8 cellular contexts compared by ENCODE assay signal in the genomic region with DNA sequence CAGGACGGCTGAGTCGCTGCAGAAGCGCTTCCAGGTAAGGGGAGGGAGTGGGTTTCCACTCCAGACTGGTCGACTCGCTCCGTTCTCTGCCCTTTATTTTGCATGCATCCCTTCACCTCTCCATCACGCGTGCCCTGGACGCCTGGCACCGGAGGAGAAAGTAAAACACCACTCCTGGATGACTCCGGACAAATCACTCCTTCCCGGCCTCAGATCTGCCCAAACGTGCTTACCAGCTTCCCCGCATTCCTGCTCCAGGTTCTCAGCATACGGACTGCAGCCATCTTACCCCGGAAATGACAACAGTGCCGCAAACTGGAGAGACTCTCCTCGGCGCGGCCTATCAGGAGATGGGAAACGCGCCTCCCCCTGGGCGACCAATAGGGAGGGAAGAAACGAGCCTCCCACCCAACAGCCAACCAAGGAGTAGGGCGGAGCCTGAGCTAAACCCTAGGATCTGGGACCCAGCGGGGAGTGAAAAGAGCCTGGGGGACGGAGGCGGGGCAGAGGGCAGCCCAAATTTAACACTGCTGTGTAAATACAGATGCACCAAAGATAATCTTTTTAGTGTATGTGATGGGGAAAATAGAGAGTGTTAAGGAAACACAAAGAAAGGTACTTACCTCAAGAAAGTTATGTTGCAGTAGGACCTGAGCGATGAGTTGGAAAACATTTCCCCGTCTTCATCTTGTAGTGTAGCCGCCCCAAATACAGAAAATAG. TPM values are rescaled to one million over a fixed set of nuclear protein-coding genes. Genes with fewer than 3 reads are reported as not detected.
DNase-seq lines count a peak whose midpoint lies in the region; ATAC-seq and TF ChIP-seq lines count a peak whose summit lies in the region.

A gene (minus strand): TSS at position 298 of the 721 bp plus-strand sequence. CDS start 14 bp downstream, at position 284.

- H3F3A ChIP-seq in SU-DHL-6 (ENCODE audit: insufficient read depth): no peaks in the 10 kb centered on the region

- 0 to 4% methylated on average over 2 to 31 of the region's 31 CpGs for WGBS in transverse colon (ENCODE audit: low coverage in 1 of 2), 2 donors

- peaks cover 6% of the 10 kb centered on the region for H3K36me3 Mint-ChIP-seq in activated naive CD8-positive, alpha-beta T cell treated with anti-CD3 and anti-CD28 coated beads, Interleukin-2, amount 10 ng/mL, durations not matched to agents 7 days and 5 days

- no peaks in the 10 kb centered on the region for H3K9me2 ChIP-seq in SU-DHL-6 (replicated peaks; ENCODE audit: insufficient read depth, low read length)

- H3K9ac ChIP-seq in SU-DHL-6 (ENCODE audit: low read length) (peak within 1 kb of the TSS; percentile 76), parathyroid adenoma (no peak within 1 kb of the TSS)

- H3K27me3 ChIP-seq in SU-DHL-6 (ENCODE audit: low read length): no peaks in the 10 kb centered on the region
- H3K27me3 ChIP-seq in cardiac muscle cell: no peaks in the 10 kb centered on the region
- no peaks in the 10 kb centered on the region for H3K27me3 ChIP-seq in parathyroid adenoma (ENCODE audit: control insufficient read depth, insufficient read depth, low read length)
- H3K27me3 ChIP-seq in transverse colon: no peaks in the 10 kb centered on the region

- H3K27ac ChIP-seq in SU-DHL-6 (ENCODE audit: low read depth, low read length) (no peak within 1 kb of the TSS; the same call in 1 of the 2 replicates), cardiac muscle cell (peak within 1 kb of the TSS; percentile 93), parathyroid adenoma (peak within 1 kb of the TSS; percentile 43), transverse colon (peak within 1 kb of the TSS; percentile 78 to 92 (median 86))

- H3K4me3 ChIP-seq in GM12865 (ENCODE audit: low read depth, low read length): peak within 1 kb of the TSS; percentile 65
- peak within 1 kb of the TSS; percentile 75 for H3K4me3 ChIP-seq in SU-DHL-6 (ENCODE audit: insufficient read depth, low read length, poor library complexity, severe bottlenecking)
- peak within 1 kb of the TSS; percentile 58 for H3K4me3 ChIP-seq in cardiac muscle cell
- peak within 1 kb of the TSS; percentile 92 for H3K4me3 ChIP-seq in parathyroid adenoma (ENCODE audit: low read depth, low read length)
- H3K4me3 ChIP-seq in transverse colon: peak within 1 kb of the TSS; percentile 43 to 88 (median 69)

- no peaks in the 10 kb centered on the region for H4K20me1 ChIP-seq in SU-DHL-6 (ENCODE audit: low read depth, low read length)

- H3K4me2 ChIP-seq in SU-DHL-6 (ENCODE audit: low read depth, low read length, poor library complexity, severe bottlenecking) (peak within 1 kb of the TSS; percentile 66), parathyroid adenoma (ENCODE audit: low read length) (peak within 1 kb of the TSS; percentile 80)

- in situ Hi-C loops in transverse colon (cut with MboI; ENCODE audit: low pct_ligation_motif_present in 1 of 4, low pct_unique_long_range_greater_than_20kb in 1 of 4, low sequenced_read_pairs in 3 of 4): no loop called here

- intact Hi-C loops in transverse colon (cut with DNase I; ENCODE audit: low total_unique reads): no loop called here

- H3K9me3 ChIP-seq in SU-DHL-6 (ENCODE audit: insufficient read depth, low read length): no peaks in the 10 kb centered on the region
- H3K9me3 ChIP-seq in cardiac muscle cell (ENCODE audit: low read depth): no peaks in the 10 kb centered on the region
- no peaks in the 10 kb centered on the region for H3K9me3 ChIP-seq in parathyroid adenoma (ENCODE audit: control insufficient read depth, low read length)
- H3K9me3 ChIP-seq in transverse colon: no peaks in the 10 kb centered on the region

- H2AFZ ChIP-seq in SU-DHL-6 (ENCODE audit: low read depth, low read length, severe bottlenecking) (peak within 1 kb of the TSS; percentile 92), parathyroid adenoma (peak within 1 kb of the TSS; percentile 65)

- peaks cover 7% of the 10 kb centered on the region for H3K4me1 ChIP-seq in cardiac muscle cell (ENCODE audit: low read depth)
- peaks cover 5% of the 10 kb centered on the region for H3K4me1 ChIP-seq in parathyroid adenoma
- peaks cover 0 to 22% (median 10%) of the 10 kb centered on the region in 4 donors for H3K4me1 ChIP-seq in transverse colon

- TF ChIP-seq EP300 in transverse colon (IDR thresholded peaks at IDR 0.05; ENCODE audit: low read depth): no peak

- peaks cover 7% of the 10 kb centered on the region for H3K27me3 Mint-ChIP-seq in activated naive CD8-positive, alpha-beta T cell treated with anti-CD3 and anti-CD28 coated beads, Interleukin-2, amount 10 ng/mL, durations not matched to agents 7 days and 5 days

- TF ChIP-seq CTCF in GM12865 (IDR thresholded peaks at IDR 0.05; ENCODE audit: insufficient read depth, low read depth, low read length, missing control alignments) (no peak), SU-DHL-6 (IDR thresholded peaks at IDR 0.05; ENCODE audit: insufficient read depth, low read length, poor library complexity, severe bottlenecking) (no peak), cardiac muscle cell (IDR thresholded peaks at IDR 0.05; ENCODE audit: low read depth, low read length) (no peak), parathyroid adenoma (IDR thresholded peaks at IDR 0.05) (no peak), transverse colon (IDR thresholded peaks at IDR 0.05) (no peak)

- no peaks in the 10 kb centered on the region; the same call in 1 of the 2 replicates for H3K79me2 ChIP-seq in SU-DHL-6 (ENCODE audit: insufficient read depth, low read length)
- H3K79me2 ChIP-seq in parathyroid adenoma: peaks cover 5% of the 10 kb centered on the region

- H3K36me3 ChIP-seq in SU-DHL-6 (ENCODE audit: low read length): no peaks in the 10 kb centered on the region
- no peaks in the 10 kb centered on the region for H3K36me3 ChIP-seq in cardiac muscle cell
- no peaks in the 10 kb centered on the region for H3K36me3 ChIP-seq in parathyroid adenoma (ENCODE audit: control insufficient read depth, insufficient read depth, low read length)
- no peaks in the 10 kb centered on the region for H3K36me3 ChIP-seq in transverse colon

- peak; percentile 84 for TF ChIP-seq POLR2A in transverse colon (IDR thresholded peaks at IDR 0.05)

- peak; percentile 100 for ATAC-seq in HG02759 (IDR thresholded peaks at IDR 0.05; ENCODE audit: unreplicated experiment)
- ATAC-seq in activated naive CD8-positive, alpha-beta T cell treated with anti-CD3 and anti-CD28 coated beads, Interleukin-2, amount 10 ng/mL, durations not matched to agents 7 days and 5 days (ENCODE audit: low read depth): peak; percentile 100

- H3K27ac Mint-ChIP-seq in activated naive CD8-positive, alpha-beta T cell treated with anti-CD3 and anti-CD28 coated beads, Interleukin-2, amount 10 ng/mL, durations not matched to agents 7 days and 5 days: no peak within 1 kb of the TSS

- peaks cover 13% of the 10 kb centered on the region for H3K4me1 Mint-ChIP-seq in activated naive CD8-positive, alpha-beta T cell treated with anti-CD3 and anti-CD28 coated beads, Interleukin-2, amount 10 ng/mL, durations not matched to agents 7 days and 5 days

- peak; percentile 94 for DNase-seq in GM12865 (ENCODE audit: low read depth)
- DNase-seq in NCI-H1417 (lab: John Stamatoyannopoulos, UW): peak; percentile 94 to 97 (median 94)
- DNase-seq in activated naive CD8-positive, alpha-beta T cell treated with anti-CD3 and anti-CD28 coated beads, Interleukin-2, amount 10 ng/mL, durations not matched to agents 7 days and 5 days: peak; percentile 83
- DNase-seq in cardiac muscle cell (ENCODE audit: low read depth in 1 of 2, low spot score in 1 of 2): peak; percentile 97
- peak; percentile 95 for DNase-seq in transverse colon

- no peak within 1 kb of the TSS for H3K4me3 Mint-ChIP-seq in activated naive CD8-positive, alpha-beta T cell treated with anti-CD3 and anti-CD28 coated beads, Interleukin-2, amount 10 ng/mL, durations not matched to agents 7 days and 5 days

- POLR2A ChIA-PET in activated naive CD8-positive, alpha-beta T cell treated with anti-CD3 and anti-CD28 coated beads, Interleukin-2, amount 10 ng/mL, durations not matched to agents 7 days and 5 days (lab: Charles Lee): interaction anchor here (0.6 to 3.6 kb wide), 12 partner anchors 10 to 399 kb away, joined by 3 to 56 read pairs (median 3); a partner anchor contains a TSS

- H3K9me3 Mint-ChIP-seq in activated naive CD8-positive, alpha-beta T cell treated with anti-CD3 and anti-CD28 coated beads, Interleukin-2, amount 10 ng/mL, durations not matched to agents 7 days and 5 days: no peaks in the 10 kb centered on the region

RNA-seq across cellular contexts. Expression of the gene that starts here (rescaled TPM):
- total RNA-seq in activated naive CD8-positive, alpha-beta T cell treated with anti-CD3 and anti-CD28 coated beads, Interleukin-2, amount 10 ng/mL, durations not matched to agents 7 days and 5 days: 10 to 100 TPM; 12.2 to 13.4 TPM
- 4.8 and 5.8 TPM in 2 replicates for total RNA-seq in cardiac muscle cell
- 9.1 and 9.3 TPM in 2 replicates for polyA plus RNA-seq in cardiac muscle cell
- total RNA-seq in transverse colon: 1 to 10 TPM; 1.8 to 7.6 (median 4.9) TPM
